1 cellular context compared by ENCODE assay signal in genomic region chr5:127072861-127073846, GRCh38.
TF ChIP-seq lines count a peak whose summit lies in the region.

Gene C5orf63 (minus strand): TSS chr5:127073502. CDS start chr5:127058995, 14,507 bp downstream.

TF ChIP-seq in HepG2, 621 proteins besides CTCF, POLR2A, EP300 and RAD21 (continued from another document and continues in another):
- TF ChIP-seq TEAD3 (CRISPR knock-in tag; optimal IDR thresholded peaks at IDR 0.05; ENCODE audit: borderline replicate concordance) (peak; percentile 36), HNRNPK (IDR thresholded peaks at IDR 0.05; ENCODE audit: low read depth, low read length, poor library complexity, severe bottlenecking) (no peak), ZNF121 (CRISPR knock-in tag; IDR thresholded peaks at IDR 0.05) (no peak), MTERF4 (CRISPR knock-in tag; IDR thresholded peaks at IDR 0.05) (0 out of 2 replicates have a peak, but pooled peaks have one; percentile 77), FOXP1 (IDR thresholded peaks at IDR 0.05) (no peak), FOXP1 (CRISPR knock-in tag; IDR thresholded peaks at IDR 0.05) (no peak), SSRP1 (CRISPR knock-in tag; IDR thresholded peaks at IDR 0.05) (no peak), CERS6 (CRISPR knock-in tag; IDR thresholded peaks at IDR 0.05) (peak; percentile 20; the same call in 1 of the 2 replicates), RBM39 (IDR thresholded peaks at IDR 0.05; ENCODE audit: low read depth, low read length, poor library complexity, severe bottlenecking) (no peak), NR2F1 (CRISPR knock-in tag; IDR thresholded peaks at IDR 0.05) (peak in 1 of 2 experiments; percentile 29; a peak in 1 of 4 replicates), ZNF674 (CRISPR knock-in tag; IDR thresholded peaks at IDR 0.05; ENCODE audit: low read depth) (peak; percentile 46; the same call in 1 of the 2 replicates), YY1 (IDR thresholded peaks at IDR 0.05; ENCODE audit: insufficient read depth, insufficient replicate concordance, low read depth, low read length) (peak; percentile 61), ATF1 (CRISPR knock-in tag; IDR thresholded peaks at IDR 0.05) (no peak), BCL3 (CRISPR knock-in tag; IDR thresholded peaks at IDR 0.05) (peak; percentile 80; the same call in 1 of the 2 replicates), ZFP36L1 (CRISPR knock-in tag; IDR thresholded peaks at IDR 0.05) (no peak), SIX1 (CRISPR knock-in tag; IDR thresholded peaks at IDR 0.05; ENCODE audit: borderline replicate concordance) (no peak), RXRB (CRISPR knock-in tag; IDR thresholded peaks at IDR 0.05; ENCODE audit: borderline replicate concordance) (no peak; the same call in 1 of the 2 replicates), ZNF564 (CRISPR knock-in tag; IDR thresholded peaks at IDR 0.05) (no peak), ZNF768 (CRISPR knock-in tag; IDR thresholded peaks at IDR 0.05) (peak; percentile 69; the same call in 1 of the 2 replicates), ZNF337 (CRISPR knock-in tag; IDR thresholded peaks at IDR 0.05; ENCODE audit: borderline replicate concordance, low read depth) (no peak), KDM5A (IDR thresholded peaks at IDR 0.05; ENCODE audit: borderline replicate concordance, low read length) (no peak), ZFY (CRISPR knock-in tag; IDR thresholded peaks at IDR 0.05) (peak; percentile 71), ZNF10 (CRISPR knock-in tag; IDR thresholded peaks at IDR 0.05; ENCODE audit: borderline replicate concordance, low read depth) (no peak), FOXC1 (CRISPR knock-in tag; IDR thresholded peaks at IDR 0.05; ENCODE audit: borderline replicate concordance) (peak; percentile 89), NFE2L1 (CRISPR knock-in tag; IDR thresholded peaks at IDR 0.05; ENCODE audit: borderline replicate concordance) (no peak), ZZZ3 (CRISPR knock-in tag; IDR thresholded peaks at IDR 0.05; ENCODE audit: borderline replicate concordance) (peak; percentile 50; the same call in 1 of the 2 replicates), MBNL3 (CRISPR knock-in tag; conservative IDR thresholded peaks at IDR 0.05) (no peak), GPN1 (CRISPR knock-in tag; IDR thresholded peaks at IDR 0.05; ENCODE audit: borderline replicate concordance) (no peak; the same call in 1 of the 2 replicates), SNAI1 (CRISPR knock-in tag; IDR thresholded peaks at IDR 0.05; ENCODE audit: borderline replicate concordance) (no peak; the same call in 1 of the 2 replicates), ZNF333 (CRISPR knock-in tag; IDR thresholded peaks at IDR 0.05; ENCODE audit: borderline replicate concordance) (peak; percentile 75; the same call in 1 of the 2 replicates), ZNF20 (CRISPR knock-in tag; IDR thresholded peaks at IDR 0.05) (0 out of 2 replicates have a peak, but pooled peaks have one; percentile 74), U2AF1 (optimal IDR thresholded peaks at IDR 0.05; ENCODE audit: low read depth, low read length) (no peak), WIZ (CRISPR knock-in tag; IDR thresholded peaks at IDR 0.05) (peak; percentile 92), CHCHD3 (CRISPR knock-in tag; IDR thresholded peaks at IDR 0.05) (no peak), ZNF124 (CRISPR knock-in tag; IDR thresholded peaks at IDR 0.05) (no peak; the same call in 1 of the 2 replicates), TAF1 (CRISPR knock-in tag; IDR thresholded peaks at IDR 0.05) (peak; percentile 84), ZNF800 (CRISPR knock-in tag; IDR thresholded peaks at IDR 0.05) (peak; percentile 34; the same call in 1 of the 2 replicates), ZBTB43 (CRISPR knock-in tag; conservative IDR thresholded peaks at IDR 0.05) (no peak; the same call in 1 of the 2 replicates), NCOA2 (CRISPR knock-in tag; IDR thresholded peaks at IDR 0.05) (no peak; the same call in 1 of the 2 replicates), ZKSCAN1 (IDR thresholded peaks at IDR 0.05; ENCODE audit: low read length) (no peak), NR3C1 (CRISPR knock-in tag; IDR thresholded peaks at IDR 0.05) (no peak), ZBTB46 (CRISPR knock-in tag; IDR thresholded peaks at IDR 0.05; ENCODE audit: borderline replicate concordance) (no peak), ZNF761 (CRISPR knock-in tag; conservative IDR thresholded peaks at IDR 0.05) (no peak), ZNF12 (CRISPR knock-in tag; IDR thresholded peaks at IDR 0.05) (peak; percentile 46; the same call in 1 of the 2 replicates), YEATS2 (CRISPR knock-in tag; IDR thresholded peaks at IDR 0.05; ENCODE audit: borderline replicate concordance) (peak; percentile 77; the same call in 1 of the 2 replicates), HDAC6 (IDR thresholded peaks at IDR 0.05; ENCODE audit: low read depth, low read length) (no peak), SP5 (CRISPR knock-in tag; IDR thresholded peaks at IDR 0.05; ENCODE audit: borderline replicate concordance, low read depth) (no peak), FUBP1 (CRISPR knock-in tag; IDR thresholded peaks at IDR 0.05; ENCODE audit: borderline replicate concordance) (no peak), HMG20B (CRISPR knock-in tag; conservative IDR thresholded peaks at IDR 0.05) (no peak), BORCS8-MEF2B (CRISPR knock-in tag; IDR thresholded peaks at IDR 0.05) (peak; percentile 80), DMTF1 (CRISPR knock-in tag; IDR thresholded peaks at IDR 0.05) (no peak), ZNF276 (CRISPR knock-in tag; IDR thresholded peaks at IDR 0.05; ENCODE audit: low read depth) (peak; percentile 36; the same call in 1 of the 2 replicates), ZNF3 (CRISPR knock-in tag; IDR thresholded peaks at IDR 0.05) (no peak), ZMYM4 (CRISPR knock-in tag; IDR thresholded peaks at IDR 0.05) (peak; percentile 85), THAP7 (CRISPR knock-in tag; IDR thresholded peaks at IDR 0.05) (no peak)
